ENCODE assay signal across 11 cellular contexts in the genomic region with DNA sequence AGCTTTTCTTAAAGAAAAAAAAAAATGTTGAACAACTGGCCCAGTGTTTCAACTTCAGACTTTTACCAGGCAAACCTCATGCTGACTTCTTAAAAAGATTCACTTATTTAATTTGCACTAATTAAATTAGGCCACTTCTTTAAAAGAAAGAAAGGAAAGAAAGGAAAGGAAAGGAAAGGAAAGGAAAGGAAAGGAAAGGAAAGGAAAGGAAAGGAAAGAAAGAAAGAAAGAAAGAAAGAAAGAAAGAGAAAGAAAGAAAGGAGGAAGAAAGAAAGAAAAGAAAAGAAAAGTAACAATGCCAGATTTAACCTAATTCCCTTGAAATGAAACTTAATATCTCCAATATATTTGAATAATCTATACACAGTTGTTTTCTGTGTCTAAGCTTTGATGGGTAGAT.
"Had no signal": no experiment of that assay in that cellular context is flagged by ENCODE, and none has a peak within 500 bp of the region (broad histone marks: within the 10 kb centered on the region; RNA-seq: fewer than 3 reads in every experiment).

No MANE protein-coding gene starts in this region.

- FAIRE-seq: H1, H54 had no signal

- H3K4me3 ChIP-seq: GM23248, GM23338, HAP-1 had no signal

- H3K4me2 ChIP-seq: GM23338 had no signal

- H3K9me3 ChIP-seq: HAP-1 had no signal

- ATAC-seq: GM23338, HCT116 had no signal

- DNase-seq: GM23248, GOT3, H7, H9, HCEC 1CT, HFFc6 had no signal

- H3K27ac ChIP-seq: GM23248 had no signal

- H3K4me1 ChIP-seq: HAP-1 had no signal

- H3K36me3 ChIP-seq: HAP-1 had no signal
